In the genomic region with DNA sequence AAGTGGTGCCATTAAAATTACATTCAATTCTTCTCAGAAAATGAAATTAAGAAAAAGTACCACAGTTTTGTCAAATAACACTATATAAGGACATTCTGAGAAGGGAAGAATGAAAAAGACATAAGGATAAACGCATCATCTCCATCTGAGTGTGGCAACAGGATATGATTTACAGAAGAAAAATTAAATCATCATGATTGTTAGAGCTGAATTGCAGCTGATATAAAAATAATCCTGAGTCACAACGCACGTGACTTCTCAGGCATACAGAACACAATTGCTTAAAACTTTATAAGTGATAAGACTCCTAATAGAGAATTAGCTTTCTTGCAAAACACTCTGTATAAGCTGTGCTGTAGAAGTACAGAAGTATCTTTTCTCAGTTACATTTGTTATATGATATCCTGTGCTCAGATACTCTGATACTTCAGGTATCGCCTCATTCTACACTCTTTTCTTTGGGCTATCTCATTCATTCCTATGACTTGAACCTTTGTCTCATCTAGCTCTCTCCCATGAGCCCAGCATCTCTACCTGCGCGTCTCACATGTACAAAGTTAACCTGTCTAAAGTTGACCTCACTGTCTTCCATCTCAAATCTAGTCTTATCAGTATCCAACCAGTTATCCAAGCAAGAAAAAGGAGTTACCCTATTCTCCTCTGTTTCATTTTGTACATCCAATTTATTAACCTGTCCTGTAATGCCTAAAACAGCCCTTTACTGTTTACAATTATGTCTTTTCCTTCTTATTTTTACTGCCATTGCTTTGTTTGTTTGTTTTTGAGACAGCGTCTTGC, we compare ENCODE assay signal across 14 cellular contexts.
DNase-seq lines count a peak whose midpoint lies in the region; TF ChIP-seq lines count a peak whose summit lies in the region.
"Had no signal": no experiment of that assay in that cellular context is flagged by ENCODE, and none has a peak within 500 bp of the region (broad histone marks: within the 10 kb centered on the region; RNA-seq: fewer than 3 reads in every experiment).

No MANE protein-coding gene starts in this region.

- H4K20me1 ChIP-seq in osteoblast (ENCODE audit: insufficient read depth, low read length) = no peaks in the 10 kb centered on the region

- H3K27me3 ChIP-seq in osteoblast (ENCODE audit: insufficient read depth, low read length) (no peaks in the 10 kb centered on the region), colonic mucosa (no peaks in the 10 kb centered on the region)
- H3K27me3 ChIP-seq: BLaER1 treated with 17β-estradiol and CSF1 and Interleukin-3, amounts not matched to agents 10 nM and 100 nM; Peyer's patch; upper lobe of left lung had no signal

- intact Hi-C loops in colonic mucosa (cut with DNase I) = no loop called here

- H3K9ac ChIP-seq in colonic mucosa (ENCODE audit: low read depth in 2 of 2, low read length in 2 of 2) = no peak overlapping the region
- H3K9ac ChIP-seq: BLaER1 treated with 17β-estradiol and CSF1 and Interleukin-3, amounts not matched to agents 10 nM and 100 nM had no signal

- H3K9me3 ChIP-seq in osteoblast (ENCODE audit: low read depth, low read length) = no peaks in the 10 kb centered on the region
- H3K9me3 ChIP-seq in colonic mucosa = no peaks in the 10 kb centered on the region
- H3K9me3 ChIP-seq: Peyer's patch, upper lobe of left lung had no signal

- H3K4me1 ChIP-seq in osteoblast (ENCODE audit: insufficient read depth, low read length) = peaks cover 41% of the 10 kb centered on the region
- H3K4me1 ChIP-seq in colonic mucosa = no peaks in the 10 kb centered on the region
- H3K4me1 ChIP-seq: Peyer's patch, upper lobe of left lung had no signal

- H3K27ac ChIP-seq in osteoblast (ENCODE audit: low read depth, low read length) = peak overlapping the region; percentile 100
- no peak overlapping the region for H3K27ac ChIP-seq in colonic mucosa
- H3K27ac ChIP-seq: BLaER1 treated with 17β-estradiol and CSF1 and Interleukin-3, amounts not matched to agents 10 nM and 100 nM; Peyer's patch had no signal

- H3K4me3 ChIP-seq in AG10803 (ENCODE audit: low read length) (no peak overlapping the region), epithelial cell of esophagus (ENCODE audit: low read length) (no peak overlapping the region), osteoblast (ENCODE audit: insufficient read depth, low read length) (no peak overlapping the region), colonic mucosa (no peak overlapping the region)
- H3K4me3 ChIP-seq: BLaER1 treated with 17β-estradiol and CSF1 and Interleukin-3, amounts not matched to agents 10 nM and 100 nM; lung; Peyer's patch; upper lobe of left lung had no signal

- DNase-seq in AG10803 (ENCODE audit: low read depth) = peak; percentile 93
- DNase-seq in RKO (ENCODE audit: low spot score) = peak; percentile 31
- peak; percentile 89 for DNase-seq in epithelial cell of esophagus (ENCODE audit: low read depth)
- DNase-seq in osteoblast (ENCODE audit: insufficient read length, low spot score, missing footprints) = no peak
- no peak for DNase-seq in colonic mucosa
- no peak for DNase-seq in NCI-H1417 treated with DMSO at 0.1 percent for 48 hours (lab: John Stamatoyannopoulos, UW)
- no peak for DNase-seq in anterior cingulate cortex (lab: John Stamatoyannopoulos, UW)
- no peak for DNase-seq in HT-29 (ENCODE audit: low spot score)
- DNase-seq: activated CD4-positive, alpha-beta T cell treated with anti-CD3 and anti-CD28 coated beads, Interleukin-2, amount 50 U/mL, for 1 hour; H9; Peyer's patch; upper lobe of left lung had no signal

- H3K36me3 ChIP-seq in osteoblast (ENCODE audit: insufficient read depth, low read length) = peaks cover 2% of the 10 kb centered on the region
- H3K36me3 ChIP-seq in colonic mucosa = no peaks in the 10 kb centered on the region
- H3K36me3 ChIP-seq: Peyer's patch had no signal

- peaks cover 2% of the 10 kb centered on the region for H3K79me2 ChIP-seq in osteoblast (ENCODE audit: insufficient read depth, low read length)

- TF ChIP-seq CTCF in AG10803 (conservative IDR thresholded peaks at IDR 0.05; ENCODE audit: low read length) (no peak), epithelial cell of esophagus (IDR thresholded peaks at IDR 0.05; ENCODE audit: insufficient read depth, low read depth, low read length, missing control alignments) (no peak), osteoblast (IDR thresholded peaks at IDR 0.05; ENCODE audit: extremely low read depth, low read depth, low read length) (no peak), colonic mucosa (IDR thresholded peaks at IDR 0.05) (no peak)

- no peak overlapping the region for H3K4me2 ChIP-seq in osteoblast (ENCODE audit: insufficient read depth, low read length)
- H3K4me2 ChIP-seq: BLaER1 treated with 17β-estradiol and CSF1 and Interleukin-3, amounts not matched to agents 10 nM and 100 nM had no signal

- H2AFZ ChIP-seq in osteoblast (ENCODE audit: low read length) = no peak overlapping the region

Comparison
In these comparisons a context has a peak if more than half of its experiments do, and no peak if none do; other contexts are left out.
1. DNase-seq: peak in AG10803 (single experiment), RKO (single experiment) and epithelial cell of esophagus (single experiment); none in osteoblast (single experiment), colonic mucosa (single experiment), NCI-H1417 treated with DMSO at 0.1 percent for 48 hours (single experiment), anterior cingulate cortex (0 of 58) and HT-29 (single experiment).